In the genomic region with DNA sequence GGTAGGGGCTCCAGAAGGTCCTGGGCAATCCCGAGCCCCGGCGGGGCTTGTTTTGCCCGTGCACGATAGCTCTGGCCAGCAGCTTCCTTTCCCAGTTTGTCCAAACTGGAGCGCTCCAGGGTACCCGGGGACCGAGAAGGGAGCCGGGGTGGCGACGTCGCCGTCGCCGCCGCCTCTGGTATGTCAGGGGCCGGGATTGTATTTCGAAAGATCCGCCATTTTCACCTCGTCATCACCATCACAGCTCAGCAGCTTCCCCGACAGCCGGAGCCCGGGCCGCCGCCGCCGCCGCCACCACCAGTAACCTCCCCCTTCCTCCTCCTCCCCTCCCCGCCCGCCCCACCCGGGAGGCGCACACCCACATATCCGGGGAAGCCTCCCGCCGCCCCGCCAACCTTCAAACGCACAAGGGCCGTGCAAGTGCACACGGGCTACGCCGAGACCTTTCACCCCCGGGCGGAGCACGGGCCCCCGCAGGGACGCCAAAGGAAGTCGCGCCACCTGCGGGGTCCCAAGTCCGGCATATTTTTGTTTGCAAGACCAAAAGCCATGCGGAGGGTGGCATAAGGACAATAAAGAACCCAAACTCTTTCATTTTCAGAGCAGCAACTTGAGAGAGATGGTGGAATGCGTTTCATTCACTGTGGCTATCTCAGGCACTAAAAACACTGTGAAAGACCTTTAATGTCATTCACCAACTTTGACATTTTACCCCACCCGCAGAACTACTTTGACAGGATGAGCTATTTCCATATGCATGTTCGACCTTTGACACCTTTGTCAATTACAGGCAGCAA, we compare ENCODE assay signal across 8 cellular contexts. TPM values are rescaled to one million over a fixed set of nuclear protein-coding genes. Genes with fewer than 3 reads are reported as not detected.
DNase-seq lines count a peak whose midpoint lies in the region; ATAC-seq, FAIRE-seq and TF ChIP-seq lines count a peak whose summit lies in the region.

TSS of gene LIN54 (minus strand) at position 302 of the 797 bp plus-strand sequence. CDS start 25,979 bp downstream, outside the sequence.

- FAIRE-seq in K562 (lab: Jason Lieb, UNC): peak; percentile 80

- CTCF ChIA-PET in K562 (lab: Yijun Ruan, JAX; ENCODE audit: low intra/inter-chr PET ratio): no interaction called here

- WGBS in K562 (ENCODE audit: insufficient coverage, low coverage, missing lambda C conversion rate): under 1% methylated on average over 36 of the region's 54 CpGs
- WGBS in iPS DF 6.9 (ENCODE audit: insufficient coverage, insufficient read length): no CpG with 5 or more reads among the region's 54 CpGs

- no peaks in the 10 kb centered on the region for H3K9me3 ChIP-seq in K562 (replicated peaks; ENCODE audit: control insufficient read depth, insufficient read depth, low read depth, low read length)
- no peaks in the 10 kb centered on the region for H3K9me3 ChIP-seq in iPS DF 6.9 (ENCODE audit: control insufficient read depth, insufficient read depth, low read length)
- H3K9me3 ChIP-seq in gastrocnemius medialis: no peaks in the 10 kb centered on the region

- peaks cover 2% of the 10 kb centered on the region; the same call in 1 of the 2 replicates for H3K27me3 Mint-ChIP-seq in HFFc6 (ENCODE audit: insufficient read depth)

- H3K4me3 ChIP-seq in GM12864 (ENCODE audit: low read depth, low read length) (peak within 1 kb of the TSS; percentile 85), K562 (peak within 1 kb of the TSS; percentile 87), iPS DF 6.9 (ENCODE audit: low read length) (peak within 1 kb of the TSS; percentile 97), gastrocnemius medialis (peak within 1 kb of the TSS; percentile 76 to 94 (median 88))

- H3K9me1 ChIP-seq in K562 (ENCODE audit: control insufficient read depth, insufficient read depth, low read length): no peaks in the 10 kb centered on the region

- H3K27ac Mint-ChIP-seq in HFFc6: peak within 1 kb of the TSS; percentile 92

- no peak for TF ChIP-seq CTCF in GM12864 (IDR thresholded peaks at IDR 0.05; ENCODE audit: low read depth, low read length, missing control alignments)
- TF ChIP-seq CTCF in HFFc6 (IDR thresholded peaks at IDR 0.05): no peak
- TF ChIP-seq CTCF in K562 (IDR thresholded peaks at IDR 0.05 in 2 of 3, conservative IDR thresholded peaks at IDR 0.05 in 1 of 3; ENCODE audit: insufficient read depth in 2 of 3, low read depth in 1 of 3, low read length in 3 of 3): no peak
- TF ChIP-seq CTCF in gastrocnemius medialis (IDR thresholded peaks at IDR 0.05 in 4 of 5, conservative IDR thresholded peaks at IDR 0.05 in 1 of 5): no peak

- POLR2A ChIA-PET in K562 (lab: Yijun Ruan, JAX): interaction anchor here (0.9 to 2.9 kb wide), 6 partner anchors 11 to 527 kb away, joined by 3 to 14 read pairs (median 5); partner anchors contain the start of genes COPS4 and THAP9

- BruUV-seq in K562 (replicated peaks; lab: Mats Ljungman, UMichigan): no TSS peak

- intact Hi-C loops in K562 (cut with micrococcal nuclease): loop anchor here (5.0 to 10.0 kb wide), 2 partner anchors 252 to 636 kb away; partner anchors contain the start of gene HNRNPD
- intact Hi-C loops in gastrocnemius medialis (cut with DNase I; ENCODE audit: low total_unique reads): loop anchor here (1.0 to 5.0 kb wide), 3 partner anchors 102 to 272 kb away; partner anchors contain the start of genes COQ2 and PLAC8

- no peaks in the 10 kb centered on the region for H3K27me3 ChIP-seq in K562 (ENCODE audit: control insufficient read depth in 2 of 2, insufficient read depth in 2 of 2, low read length in 2 of 2)
- H3K27me3 ChIP-seq in iPS DF 6.9 (ENCODE audit: control insufficient read depth, insufficient read depth, low read length): no peaks in the 10 kb centered on the region; the same call in 1 of the 2 replicates
- H3K27me3 ChIP-seq in gastrocnemius medialis: no peaks in the 10 kb centered on the region

- DNase-seq in GM12864 (ENCODE audit: low read depth) (no peak), HFFc6 (peak; percentile 79), NCI-H1105 (lab: John Stamatoyannopoulos, UW) (peak; percentile 41), UCSD-AML1 (lab: John Stamatoyannopoulos, UW; ENCODE audit: unreplicated experiment) (peak; percentile 84), K562 (ENCODE audit: extremely low read depth in 1 of 4, low spot score in 3 of 4) (peak; percentile 74 to 88 (median 80)), iPS DF 6.9 (ENCODE audit: low read depth, low spot score) (no peak), gastrocnemius medialis (peak; percentile 65 to 73), OCI-M2 (lab: John Stamatoyannopoulos, UW; ENCODE audit: unreplicated experiment) (no peak)

- TF ChIP-seq POLR2A in K562 (conservative IDR thresholded peaks at IDR 0.05): peak; percentile 60; the same call in 1 of the 2 replicates
- no peak for TF ChIP-seq POLR2A in gastrocnemius medialis (IDR thresholded peaks at IDR 0.05)

- H3K36me3 ChIP-seq in K562 (ENCODE audit: control insufficient read depth, insufficient read depth, low read length): no peaks in the 10 kb centered on the region
- no peaks in the 10 kb centered on the region for H3K36me3 ChIP-seq in iPS DF 6.9 (ENCODE audit: control insufficient read depth, insufficient read depth, low read length)
- no peaks in the 10 kb centered on the region for H3K36me3 ChIP-seq in gastrocnemius medialis

- peak within 1 kb of the TSS; percentile 87 for H3K27ac ChIP-seq in K562 (ENCODE audit: extremely low read depth, low read depth, low read length)
- no peak within 1 kb of the TSS for H3K27ac ChIP-seq in iPS DF 6.9 (ENCODE audit: low read length)
- peak within 1 kb of the TSS; percentile 90 to 96 (median 94) for H3K27ac ChIP-seq in gastrocnemius medialis

- H3K4me1 Mint-ChIP-seq in HFFc6 (ENCODE audit: low read depth): peaks cover 52% of the 10 kb centered on the region

- no peak for TF ChIP-seq EP300 in K562 (IDR thresholded peaks at IDR 0.05; ENCODE audit: low read length)

- peak within 1 kb of the TSS; percentile 99 for H3K4me3 Mint-ChIP-seq in HFFc6

- no peak for TF ChIP-seq RAD21 in K562 (CRISPR knock-in tag; conservative IDR thresholded peaks at IDR 0.05 in 1 of 2, IDR thresholded peaks at IDR 0.05 in 1 of 2)

- H3K4me2 ChIP-seq in K562 (ENCODE audit: insufficient read depth, low read length): peak within 1 kb of the TSS; percentile 92

- in situ Hi-C loops in K562 (cut with MboI): no loop called here
- in situ Hi-C loops in gastrocnemius medialis (cut with MboI; ENCODE audit: low sequenced_read_pairs in 4 of 4): loop anchor here in 1 of 4 donors (10.0 to 25.0 kb wide), 3 partner anchors 126 to 573 kb away; partner anchors contain the start of genes ENOPH1, HELQ, HNRNPDL and MRPS18C

- peaks cover 2% of the 10 kb centered on the region for H3K36me3 Mint-ChIP-seq in HFFc6 (ENCODE audit: low read depth)

- peaks cover 6 to 16% of the 10 kb centered on the region in 2 experiments; a peak in 3 of 5 replicates for H3K4me1 ChIP-seq in K562 (replicated peaks in 1 of 2; ENCODE audit: control insufficient read depth in 2 of 2, insufficient read depth in 2 of 2, low read length in 2 of 2)
- no peaks in the 10 kb centered on the region for H3K4me1 ChIP-seq in iPS DF 6.9 (ENCODE audit: control insufficient read depth, insufficient read depth, low read length)
- peaks cover 27 to 33% of the 10 kb centered on the region in 2 donors for H3K4me1 ChIP-seq in gastrocnemius medialis

- ATAC-seq in K562: peak; percentile 63
- peak; percentile 35 to 44 for ATAC-seq in gastrocnemius medialis

- H3K79me2 ChIP-seq in K562 (ENCODE audit: control insufficient read depth, insufficient read depth, low read length): peaks cover 69% of the 10 kb centered on the region

- H3K9ac ChIP-seq in K562 (ENCODE audit: insufficient read depth in 1 of 2, low read depth in 2 of 2, low read length in 2 of 2): peak within 1 kb of the TSS; percentile 85 to 93

- H2AFZ ChIP-seq in K562 (ENCODE audit: low read depth, low read length): peak within 1 kb of the TSS; percentile 77

- no peaks in the 10 kb centered on the region for H3K9me3 Mint-ChIP-seq in HFFc6

- H4K20me1 ChIP-seq in K562 (replicated peaks; ENCODE audit: control insufficient read depth, insufficient read depth, low read length): no peaks in the 10 kb centered on the region

TF ChIP-seq in K562, 482 proteins besides CTCF, POLR2A, EP300 and RAD21 (continues in another document):
- TF ChIP-seq HIVEP1 (CRISPR knock-in tag; IDR thresholded peaks at IDR 0.05): no peak
- TF ChIP-seq SIN3A (IDR thresholded peaks at IDR 0.05; ENCODE audit: borderline replicate concordance in 2 of 2, control insufficient read depth in 1 of 2, low read depth in 2 of 2, low read length in 2 of 2): peak in 1 of 2 experiments; percentile 57; a peak in 2 of 4 replicates
- TF ChIP-seq TEAD2 (tag; IDR thresholded peaks at IDR 0.05): no peak
- no peak for TF ChIP-seq SMC3 (conservative IDR thresholded peaks at IDR 0.05; ENCODE audit: insufficient read depth, low read depth, low read length)
- no peak; the same call in 1 of the 2 replicates for TF ChIP-seq NCOR1 (IDR thresholded peaks at IDR 0.05)

RNA-seq across cellular contexts. Expression of gene LIN54, which starts in this region (rescaled TPM):
- 10 to 100 TPM; 13.8 to 20.5 (median 18.6) TPM for total RNA-seq in HFFc6 (2021; fragmentation: NEBNext Ultra II Directional; extraction: Animal tissue kit (Norgen Biotek cat#: 25700))
- total RNA-seq in K562 (2011; cell fraction: chromatin; rRNA removed; ENCODE audit: low replicate concordance): 32.4 and 47.9 TPM in 2 replicates
- 13.2 and 15.8 TPM in 2 replicates for total RNA-seq in K562 (2011; cell fraction: nucleolus; rRNA removed)
- 21.3 and 40.8 TPM in 2 replicates for total RNA-seq in K562 (2011; cell fraction: nucleoplasm; rRNA removed)
- 14.3 and 15.4 TPM in 2 replicates for total RNA-seq in K562 (2014; rRNA removed)
- total RNA-seq in K562 (2014; rRNA removed; fragmentation: Illumina TruSeq; extraction: Trizol): 19.4 and 22.2 TPM in 2 replicates
- total RNA-seq in K562 (2015; rRNA removed; fragmentation: Illumina TruSeq; extraction: Trizol): 21.4 and 22.5 TPM in 2 replicates
- total RNA-seq in K562 (2021): 15.8 and 17.7 TPM in 2 replicates
- 17.3 and 22.2 TPM in 2 replicates for polyA plus RNA-seq in K562 (2011; rRNA removed)
- 12.6 and 13.5 TPM in 2 replicates for polyA plus RNA-seq in K562 (2011; cell fraction: cytosol; rRNA removed)
- polyA plus RNA-seq in K562 (2011; cell fraction: nucleus; rRNA removed): 11.7 and 11.9 TPM in 2 replicates
- polyA plus RNA-seq in K562 (2012): 9.6 and 9.8 TPM in 2 replicates
- 15.4 and 16.8 TPM in 2 replicates for polyA plus RNA-seq in K562 (2014; fragmentation: Illumina TruSeq; extraction: Trizol)
- polyA plus RNA-seq in K562 (2014; fragmentation: Nextera tagmentation; extraction: Ambion mirVana): 1 to 10 TPM; 2.2 to 2.5 TPM
- polyA plus RNA-seq in K562 (2014; rRNA removed): 11.6 and 13.7 TPM in 2 replicates
- 53.0 and 63.6 TPM in 2 replicates for polyA minus RNA-seq in K562 (2011; rRNA and poly(A)+ RNA removed)
- 11.9 and 15.4 TPM in 2 replicates for polyA minus RNA-seq in K562 (2011; cell fraction: cytosol; rRNA and poly(A)+ RNA removed)
- 17.5 and 23.4 TPM in 2 replicates for polyA minus RNA-seq in K562 (2011; cell fraction: nucleus; rRNA and poly(A)+ RNA removed)
- total RNA-seq in gastrocnemius medialis: 10 to 100 TPM; 12.0 to 25.0 (median 14.5) TPM

Comparison
In these comparisons a context has a peak if more than half of its experiments do, and no peak if none do; other contexts are left out.
1. DNase-seq: peak in HFFc6 (single experiment), NCI-H1105 (single experiment), UCSD-AML1 (single experiment), K562 (4 of 4) and gastrocnemius medialis (2 of 2); none in GM12864 (single experiment), iPS DF 6.9 (single experiment) and OCI-M2 (single experiment).
2. Peak in every context shown above with its lines, with median percentiles within 50 percentile points of each other: H3K4me3 ChIP-seq.